Comparison of ENCODE assay signal across 2 cellular contexts in the genomic region with DNA sequence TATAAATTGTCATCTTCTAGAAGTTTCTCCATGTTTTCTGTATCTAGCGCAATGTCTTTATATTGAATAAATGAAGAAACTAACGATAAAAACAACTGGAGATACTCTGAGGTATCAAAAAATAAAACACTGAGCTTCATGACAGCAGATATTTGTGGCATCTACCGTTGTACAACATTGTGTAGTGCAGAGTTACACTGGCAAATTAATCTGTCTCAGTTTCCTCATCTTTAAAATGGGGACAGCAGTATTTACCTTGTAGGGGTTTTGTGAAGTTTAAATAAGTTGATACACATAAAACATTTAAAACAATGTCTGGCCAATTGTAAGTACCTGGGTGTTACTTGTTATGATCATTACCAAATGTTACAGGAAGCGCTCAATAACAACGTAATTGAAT.
TF ChIP-seq lines count a peak whose summit lies in the region.

No MANE protein-coding gene starts in this region.

TF ChIP-seq in A549, 52 proteins besides CTCF, POLR2A, EP300 and RAD21:
- TF ChIP-seq KDM1A (IDR thresholded peaks at IDR 0.05; ENCODE audit: low read depth) (peak; percentile 85), MAX (IDR thresholded peaks at IDR 0.05) (no peak), MAFK (IDR thresholded peaks at IDR 0.05; ENCODE audit: partially characterized antibody) (no peak), HES2 (IDR thresholded peaks at IDR 0.05) (no peak), MYC (IDR thresholded peaks at IDR 0.05; ENCODE audit: borderline replicate concordance, low read length) (no peak), HOXA7 (CRISPR knock-in tag; IDR thresholded peaks at IDR 0.05) (peak; percentile 66; the same call in 1 of the 2 replicates), NPAS2 (CRISPR knock-in tag; IDR thresholded peaks at IDR 0.05; ENCODE audit: borderline replicate concordance) (no peak)
TF ChIP-seq in A549: peak in this region for 2.

TF ChIP-seq in H1, 55 proteins besides CTCF, POLR2A, EP300 and RAD21:
- TF ChIP-seq GTF2F1 (IDR thresholded peaks at IDR 0.05; ENCODE audit: borderline replicate concordance, low read depth, low read length) (no peak), SP2 (IDR thresholded peaks at IDR 0.05; ENCODE audit: low read length) (no peak), EZH2 (IDR thresholded peaks at IDR 0.05; ENCODE audit: low read depth, low read length, severe bottlenecking) (no peak), BACH1 (IDR thresholded peaks at IDR 0.05; ENCODE audit: low read length) (no peak), TEAD4 (IDR thresholded peaks at IDR 0.05; ENCODE audit: low read depth, low read length) (no peak), KDM4A (IDR thresholded peaks at IDR 0.05; ENCODE audit: low read depth, low read length, severe bottlenecking) (no peak), POU5F1 (IDR thresholded peaks at IDR 0.05; ENCODE audit: low read depth, low read length) (no peak), KDM1A (IDR thresholded peaks at IDR 0.05; ENCODE audit: borderline replicate concordance, low read length) (no peak), SUZ12 (IDR thresholded peaks at IDR 0.05; ENCODE audit: low read length) (no peak), BCL11A (IDR thresholded peaks at IDR 0.05; ENCODE audit: low read depth in 2 of 2, low read length in 2 of 2) (no peak), NRF1 (IDR thresholded peaks at IDR 0.05; ENCODE audit: low read depth, low read length) (no peak), RBBP5 (IDR thresholded peaks at IDR 0.05; ENCODE audit: borderline replicate concordance, low read depth, low read length) (no peak), ZNF274 (IDR thresholded peaks at IDR 0.05; ENCODE audit: borderline replicate concordance, extremely low read depth, low read length) (no peak), MAX (IDR thresholded peaks at IDR 0.05) (no peak), TAF1 (IDR thresholded peaks at IDR 0.05; ENCODE audit: low read depth, low read length) (no peak), FOSL1 (IDR thresholded peaks at IDR 0.05; ENCODE audit: insufficient read depth, low read depth, low read length) (no peak), JUND (IDR thresholded peaks at IDR 0.05; ENCODE audit: low read length) (no peak), CHD7 (IDR thresholded peaks at IDR 0.05; ENCODE audit: insufficient replicate concordance, low read length) (no peak), RFX5 (IDR thresholded peaks at IDR 0.05; ENCODE audit: borderline replicate concordance, low read depth, low read length) (no peak)
- TF ChIP-seq, protein P1, sequence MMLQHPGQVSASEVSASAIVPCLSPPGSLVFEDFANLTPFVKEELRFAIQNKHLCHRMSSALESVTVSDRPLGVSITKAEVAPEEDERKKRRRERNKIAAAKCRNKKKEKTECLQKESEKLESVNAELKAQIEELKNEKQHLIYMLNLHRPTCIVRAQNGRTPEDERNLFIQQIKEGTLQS (IDR thresholded peaks at IDR 0.05; ENCODE audit: insufficient read depth, low read depth, low read length), result no peak
